ENCODE assay signal across 1 cellular context in the genomic region with DNA sequence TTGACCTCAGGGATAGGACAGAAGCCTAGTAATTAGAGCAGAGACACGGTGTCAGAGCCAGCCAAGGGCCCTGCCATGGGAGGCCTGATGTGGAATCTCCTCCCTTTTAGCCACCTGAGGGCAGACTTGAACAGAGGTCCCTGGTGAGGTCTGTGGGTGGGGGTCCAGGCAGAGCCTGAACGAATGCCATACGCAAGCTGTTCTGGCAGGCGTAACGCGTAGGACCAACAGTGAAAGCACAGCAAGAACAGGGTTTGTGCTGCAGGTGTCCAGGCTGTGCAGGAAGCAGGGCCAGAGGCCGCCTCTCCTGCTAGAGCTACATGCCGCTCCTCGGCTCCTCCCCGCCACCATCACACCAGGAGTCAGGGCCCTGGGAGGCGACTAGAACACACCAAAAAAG.
TF ChIP-seq lines count a peak whose summit lies in the region.

No MANE protein-coding gene starts in this region.

TF ChIP-seq in K562, 482 proteins besides CTCF, POLR2A, EP300 and RAD21 (continued from another document):
- TF ChIP-seq, protein P1, sequence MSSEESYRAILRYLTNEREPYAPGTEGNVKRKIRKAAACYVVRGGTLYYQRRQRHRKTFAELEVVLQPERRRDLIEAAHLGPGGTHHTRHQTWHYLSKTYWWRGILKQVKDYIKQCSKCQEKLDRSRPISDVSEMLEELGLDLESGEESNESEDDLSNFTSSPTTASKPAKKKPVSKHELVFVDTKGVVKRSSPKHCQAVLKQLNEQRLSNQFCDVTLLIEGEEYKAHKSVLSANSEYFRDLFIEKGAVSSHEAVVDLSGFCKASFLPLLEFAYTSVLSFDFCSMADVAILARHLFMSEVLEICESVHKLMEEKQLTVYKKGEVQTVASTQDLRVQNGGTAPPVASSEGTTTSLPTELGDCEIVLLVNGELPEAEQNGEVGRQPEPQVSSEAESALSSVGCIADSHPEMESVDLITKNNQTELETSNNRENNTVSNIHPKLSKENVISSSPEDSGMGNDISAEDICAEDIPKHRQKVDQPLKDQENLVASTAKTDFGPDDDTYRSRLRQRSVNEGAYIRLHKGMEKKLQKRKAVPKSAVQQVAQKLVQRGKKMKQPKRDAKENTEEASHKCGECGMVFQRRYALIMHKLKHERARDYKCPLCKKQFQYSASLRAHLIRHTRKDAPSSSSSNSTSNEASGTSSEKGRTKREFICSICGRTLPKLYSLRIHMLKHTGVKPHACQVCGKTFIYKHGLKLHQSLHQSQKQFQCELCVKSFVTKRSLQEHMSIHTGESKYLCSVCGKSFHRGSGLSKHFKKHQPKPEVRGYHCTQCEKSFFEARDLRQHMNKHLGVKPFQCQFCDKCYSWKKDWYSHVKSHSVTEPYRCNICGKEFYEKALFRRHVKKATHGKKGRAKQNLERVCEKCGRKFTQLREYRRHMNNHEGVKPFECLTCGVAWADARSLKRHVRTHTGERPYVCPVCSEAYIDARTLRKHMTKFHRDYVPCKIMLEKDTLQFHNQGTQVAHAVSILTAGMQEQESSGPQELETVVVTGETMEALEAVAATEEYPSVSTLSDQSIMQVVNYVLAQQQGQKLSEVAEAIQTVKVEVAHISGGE (CRISPR knock-in tag; IDR thresholded peaks at IDR 0.05) = peak in 1 of 3 experiments; percentile 84; a peak in 2 of 6 replicates
- no peak for TF ChIP-seq TEAD2 (tag; IDR thresholded peaks at IDR 0.05)
